8 cellular contexts compared by ENCODE assay signal in the genomic region with DNA sequence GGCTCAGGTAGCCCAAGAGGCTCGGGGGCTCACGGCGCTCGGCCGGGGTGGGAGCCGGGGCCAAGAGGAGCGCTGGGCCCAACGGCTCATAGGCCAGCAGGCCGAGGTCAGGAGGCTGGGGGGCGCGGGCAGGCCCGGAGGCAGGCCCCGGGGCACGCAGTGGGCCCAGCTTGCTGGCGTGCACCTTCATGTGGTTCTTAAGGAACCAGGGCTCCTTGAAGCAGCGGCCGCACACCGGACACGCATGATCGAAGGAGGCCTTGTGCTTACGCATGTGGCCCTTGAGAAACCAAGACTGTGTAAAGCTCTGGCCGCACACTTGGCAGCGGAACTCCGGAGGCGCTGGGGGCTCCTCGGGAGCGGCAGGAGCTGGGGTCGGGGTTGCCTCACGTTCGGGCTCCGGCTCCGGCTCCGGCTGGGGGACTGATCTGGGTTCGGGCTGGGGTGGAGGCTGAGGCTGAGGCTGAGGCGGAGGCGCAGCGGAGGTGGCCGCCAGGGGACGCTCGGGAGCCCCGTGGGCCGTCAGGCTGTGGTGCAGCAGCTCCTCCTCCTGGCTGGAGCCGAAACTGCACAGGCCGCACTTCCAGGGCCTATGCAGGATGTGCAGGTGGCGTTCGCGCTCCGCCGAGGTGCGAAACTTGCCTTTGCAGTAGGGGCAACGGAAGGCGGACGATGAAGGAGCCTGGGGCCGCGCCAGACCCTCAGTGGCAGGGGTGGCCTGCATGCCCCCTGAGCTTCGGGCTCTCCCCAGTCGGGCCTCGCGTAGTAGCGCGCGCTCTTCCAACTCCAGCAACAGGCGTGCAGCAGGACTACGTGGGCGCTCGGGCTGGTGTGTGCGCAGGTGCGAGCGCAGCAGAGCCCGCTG. TPM values are rescaled to one million over a fixed set of nuclear protein-coding genes. Genes with fewer than 3 reads are reported as not detected.
DNase-seq lines count a peak whose midpoint lies in the region; ATAC-seq lines count a peak whose summit lies in the region.

No MANE protein-coding gene starts in this region.

- H2BK5ac ChIP-seq in mesenchymal stem cell (ENCODE audit: low read depth, low read length, poor library complexity, severe bottlenecking) = no peak overlapping the region

- H2AFZ ChIP-seq in mesenchymal stem cell (ENCODE audit: low read depth, low read length) = no peak overlapping the region

- H3K27ac Mint-ChIP-seq in activated CD4-positive, alpha-beta memory T cell treated with anti-CD3 and anti-CD28 coated beads, Interleukin-2, amount 10 ng/mL, durations not matched to agents 7 days and 5 days = no peak overlapping the region

- H3K36me3 Mint-ChIP-seq in activated CD4-positive, alpha-beta memory T cell treated with anti-CD3 and anti-CD28 coated beads, Interleukin-2, amount 10 ng/mL, durations not matched to agents 7 days and 5 days (ENCODE audit: low read depth) = no peaks in the 10 kb centered on the region

- no peak overlapping the region for H3K27ac ChIP-seq in mesenchymal stem cell (ENCODE audit: low read length, poor library complexity, severe bottlenecking)

- H4K91ac ChIP-seq in mesenchymal stem cell (ENCODE audit: low read length) = peak overlapping the region; percentile 29

- no peak overlapping the region for H3K9ac ChIP-seq in mesenchymal stem cell (ENCODE audit: low read length)

- H3K4ac ChIP-seq in mesenchymal stem cell (ENCODE audit: low read depth in 1 of 2, low read length in 2 of 2) = no peak overlapping the region

- peaks cover 7% of the 10 kb centered on the region for H3K27me3 Mint-ChIP-seq in activated CD4-positive, alpha-beta memory T cell treated with anti-CD3 and anti-CD28 coated beads, Interleukin-2, amount 10 ng/mL, durations not matched to agents 7 days and 5 days

- H3K9me3 ChIP-seq in mesenchymal stem cell (ENCODE audit: control insufficient read depth, low read length) = no peaks in the 10 kb centered on the region

- H3K36me3 ChIP-seq in mesenchymal stem cell (ENCODE audit: control insufficient read depth in 1 of 2, insufficient read depth in 2 of 2, low read depth in 1 of 2, low read length in 2 of 2) = peaks cover 40 to 54% of the 10 kb centered on the region in 2 experiments

- H3K23ac ChIP-seq in mesenchymal stem cell (ENCODE audit: low read length in 2 of 2) = no peak overlapping the region

- H3K18ac ChIP-seq in mesenchymal stem cell (ENCODE audit: low read depth in 1 of 2, low read length in 2 of 2) = no peak overlapping the region

- no peaks in the 10 kb centered on the region for H3K27me3 ChIP-seq in mesenchymal stem cell (ENCODE audit: control insufficient read depth in 1 of 2, insufficient read depth in 1 of 2, low read length in 2 of 2)

- peak; percentile 82 for ATAC-seq in HG02678 (IDR thresholded peaks at IDR 0.05; ENCODE audit: unreplicated experiment)

- peaks cover 21% of the 10 kb centered on the region for H3K79me1 ChIP-seq in mesenchymal stem cell (replicated peaks; ENCODE audit: low read length, poor library complexity, severe bottlenecking)

- 58% methylated on average over 70 of the region's 70 CpGs for WGBS in mesenchymal stem cell

- no peak overlapping the region for H3K4me2 ChIP-seq in mesenchymal stem cell (ENCODE audit: low read length, poor library complexity, severe bottlenecking)

- H3K4me1 ChIP-seq in mesenchymal stem cell (ENCODE audit: control insufficient read depth, insufficient read depth, low read depth, low read length) = peaks cover 24% of the 10 kb centered on the region

- H2BK15ac ChIP-seq in mesenchymal stem cell (ENCODE audit: low read depth, poor library complexity, severe bottlenecking) = no peak overlapping the region

- no peak overlapping the region for H3K14ac ChIP-seq in mesenchymal stem cell (ENCODE audit: low read length in 2 of 2)

- DNase-seq in NCI-H510A (lab: John Stamatoyannopoulos, UW) (peak; percentile 16), NCI-H510A treated with DMSO at 0.1 percent for 48 hours (lab: John Stamatoyannopoulos, UW) (no peak), NCI-H345 treated with DMSO at 0.1 percent for 48 hours (lab: John Stamatoyannopoulos, UW; ENCODE audit: unreplicated experiment) (peak; percentile 27), mesenchymal stem cell (peak; percentile 68)
- DNase-seq in activated CD4-positive, alpha-beta memory T cell treated with anti-CD3 and anti-CD28 coated beads, Interleukin-2, amount 10 ng/mL, durations not matched to agents 7 days and 5 days = peak; percentile 90
- peak; percentile 90 for DNase-seq in effector CD4-positive, alpha-beta T cell
- DNase-seq in stimulated activated CD8-positive, alpha-beta memory T cell treated with anti-CD3 and anti-CD28 coated beads, Interleukin-4, amount 100 ng/mL, for 1 hour (ENCODE audit: low read depth in 2 of 2, low spot score in 1 of 2) = peak; percentile 83 to 85

- no peak overlapping the region for H3K4me3 Mint-ChIP-seq in activated CD4-positive, alpha-beta memory T cell treated with anti-CD3 and anti-CD28 coated beads, Interleukin-2, amount 10 ng/mL, durations not matched to agents 7 days and 5 days

- POLR2A ChIA-PET in activated CD4-positive, alpha-beta memory T cell treated with anti-CD3 and anti-CD28 coated beads, Interleukin-2, amount 10 ng/mL, durations not matched to agents 7 days and 5 days (lab: Charles Lee) = interaction anchor here (1.1 to 2.5 kb wide), 4 partner anchors 12 to 100 kb away, joined by 3 to 22 read pairs (median 6); no protein-coding TSS in a partner anchor

- H4K8ac ChIP-seq in mesenchymal stem cell (ENCODE audit: low read length) = peak overlapping the region; percentile 24

- H2AK5ac ChIP-seq in mesenchymal stem cell (ENCODE audit: low read length, severe bottlenecking) = peak overlapping the region; percentile 36

- CTCF ChIA-PET in activated CD4-positive, alpha-beta memory T cell treated with anti-CD3 and anti-CD28 coated beads, Interleukin-2, amount 10 ng/mL, durations not matched to agents 7 days and 5 days (lab: Charles Lee) = interaction anchor here (0.6 to 7.8 kb wide), 19 partner anchors 8 to 750 kb away, joined by 3 to 159 read pairs (median 5); partner anchors contain the start of gene TMEM253

- H2BK12ac ChIP-seq in mesenchymal stem cell (ENCODE audit: low read length in 2 of 2) = no peak overlapping the region

- H2BK120ac ChIP-seq in mesenchymal stem cell (ENCODE audit: low read depth, low read length) = no peak overlapping the region

- no peak overlapping the region for H3K4me3 ChIP-seq in mesenchymal stem cell (ENCODE audit: insufficient read depth in 1 of 2, low read depth in 1 of 2, low read length in 2 of 2)

- peaks cover 21% of the 10 kb centered on the region for H3K4me1 Mint-ChIP-seq in activated CD4-positive, alpha-beta memory T cell treated with anti-CD3 and anti-CD28 coated beads, Interleukin-2, amount 10 ng/mL, durations not matched to agents 7 days and 5 days

- no peaks in the 10 kb centered on the region for H3K9me3 Mint-ChIP-seq in activated CD4-positive, alpha-beta memory T cell treated with anti-CD3 and anti-CD28 coated beads, Interleukin-2, amount 10 ng/mL, durations not matched to agents 7 days and 5 days

RNA-seq across cellular contexts. Expression of gene ZNF219, which starts 6.1 kb away (rescaled TPM):
- total RNA-seq in activated CD4-positive, alpha-beta memory T cell treated with anti-CD3 and anti-CD28 coated beads, Interleukin-2, amount 10 ng/mL, durations not matched to agents 7 days and 5 days = 1 to 10 TPM; 5.3 to 5.8 TPM
- polyA plus RNA-seq in mesenchymal stem cell (2013, experiment 1 of 2) = 13.0 TPM
- polyA plus RNA-seq in mesenchymal stem cell (2013, experiment 2 of 2) = 11.8 TPM

RNA-seq across cellular contexts. Expression of gene TMEM253, which starts 8.5 kb away (rescaled TPM):
- not detected for total RNA-seq in activated CD4-positive, alpha-beta memory T cell treated with anti-CD3 and anti-CD28 coated beads, Interleukin-2, amount 10 ng/mL, durations not matched to agents 7 days and 5 days
- polyA plus RNA-seq in mesenchymal stem cell (2013, experiment 1 of 2) = 0.46 TPM
- 0.40 TPM for polyA plus RNA-seq in mesenchymal stem cell (2013, experiment 2 of 2)

RNA-seq across cellular contexts. Expression of gene ARHGEF40, which starts 22.3 kb away (rescaled TPM):
- under 1 TPM; 0.18 to 0.28 TPM for total RNA-seq in activated CD4-positive, alpha-beta memory T cell treated with anti-CD3 and anti-CD28 coated beads, Interleukin-2, amount 10 ng/mL, durations not matched to agents 7 days and 5 days
- polyA plus RNA-seq in mesenchymal stem cell (2013, experiment 1 of 2) = 30.1 TPM
- 27.5 TPM for polyA plus RNA-seq in mesenchymal stem cell (2013, experiment 2 of 2)

RNA-seq across cellular contexts. Expression of gene RNASE8, which starts 34.8 kb away (rescaled TPM):
- total RNA-seq in activated CD4-positive, alpha-beta memory T cell treated with anti-CD3 and anti-CD28 coated beads, Interleukin-2, amount 10 ng/mL, durations not matched to agents 7 days and 5 days = not detected
- not detected for polyA plus RNA-seq in mesenchymal stem cell (2013, experiment 1 of 2)
- not detected for polyA plus RNA-seq in mesenchymal stem cell (2013, experiment 2 of 2)

RNA-seq across cellular contexts. Expression of gene RNASE7, which starts 50.2 kb away (rescaled TPM):
- total RNA-seq in activated CD4-positive, alpha-beta memory T cell treated with anti-CD3 and anti-CD28 coated beads, Interleukin-2, amount 10 ng/mL, durations not matched to agents 7 days and 5 days = not detected
- not detected for polyA plus RNA-seq in mesenchymal stem cell (2013, experiment 1 of 2)
- not detected for polyA plus RNA-seq in mesenchymal stem cell (2013, experiment 2 of 2)
